ENCODE assay signal across 19 cellular contexts in genomic region chr15:96362001-96362758, GRCh38. TPM values are rescaled to one million over a fixed set of nuclear protein-coding genes. Genes with fewer than 3 reads are reported as not detected.
A peak's percentile ranks its signal among the peaks of the same experiment; 100 is the strongest.
DNase-seq lines count a peak whose midpoint lies in the region; FAIRE-seq and TF ChIP-seq lines count a peak whose summit lies in the region.
"Had no signal": no experiment of that assay in that cellular context is flagged by ENCODE, and none has a peak within 500 bp of the region (broad histone marks: within the 10 kb centered on the region; RNA-seq: fewer than 3 reads in every experiment).

No MANE protein-coding gene starts in this region.

- H3K36me3 Mint-ChIP-seq in activated naive CD4-positive, alpha-beta T cell treated with anti-CD3 and anti-CD28 coated beads, Interleukin-2, amount 10 ng/mL, durations not matched to agents 7 days and 5 days = peaks cover 3% of the 10 kb centered on the region
- no peaks in the 10 kb centered on the region for H3K36me3 Mint-ChIP-seq in glutamatergic neuron (ENCODE audit: unreplicated experiment)

- no peak for FAIRE-seq in HTR-8/SVneo (lab: Jason Lieb, UNC)

- peaks cover 13% of the 10 kb centered on the region for H3K4me1 Mint-ChIP-seq in activated naive CD4-positive, alpha-beta T cell treated with anti-CD3 and anti-CD28 coated beads, Interleukin-2, amount 10 ng/mL, durations not matched to agents 7 days and 5 days
- H3K4me1 Mint-ChIP-seq in glutamatergic neuron (ENCODE audit: low read depth, unreplicated experiment) = peaks cover 6% of the 10 kb centered on the region

- peak overlapping the region; percentile 22 for H3K27ac Mint-ChIP-seq in activated naive CD4-positive, alpha-beta T cell treated with anti-CD3 and anti-CD28 coated beads, Interleukin-2, amount 10 ng/mL, durations not matched to agents 7 days and 5 days
- no peak overlapping the region for H3K27ac Mint-ChIP-seq in glutamatergic neuron (ENCODE audit: unreplicated experiment)
- H3K27ac Mint-ChIP-seq: CD4-positive, CD25-positive, alpha-beta regulatory T cell had no signal

- no peaks in the 10 kb centered on the region for H3K36me3 ChIP-seq in stomach smooth muscle (ENCODE audit: control insufficient read depth in 2 of 2, insufficient read depth in 2 of 2, low read length in 2 of 2)
- H3K36me3 ChIP-seq: ascending aorta, esophagus squamous epithelium, right atrium auricular region, SJCRH30 had no signal

- peaks cover 5% of the 10 kb centered on the region for H3K9me3 Mint-ChIP-seq in activated naive CD4-positive, alpha-beta T cell treated with anti-CD3 and anti-CD28 coated beads, Interleukin-2, amount 10 ng/mL, durations not matched to agents 7 days and 5 days
- H3K9me3 Mint-ChIP-seq in glutamatergic neuron (ENCODE audit: unreplicated experiment) = peaks cover 5% of the 10 kb centered on the region

- no peak overlapping the region for H3K4me3 Mint-ChIP-seq in activated naive CD4-positive, alpha-beta T cell treated with anti-CD3 and anti-CD28 coated beads, Interleukin-2, amount 10 ng/mL, durations not matched to agents 7 days and 5 days
- H3K4me3 Mint-ChIP-seq in glutamatergic neuron (ENCODE audit: unreplicated experiment) = peak overlapping the region; percentile 7

- no peak for DNase-seq in activated naive CD4-positive, alpha-beta T cell treated with anti-CD3 and anti-CD28 coated beads, Interleukin-2, amount 10 ng/mL, durations not matched to agents 7 days and 5 days
- no peak for DNase-seq in activated naive CD4-positive, alpha-beta T cell treated with anti-CD3 and anti-CD28 coated beads, Interleukin-2, amount 50 U/mL, for 16 hours
- DNase-seq in NCI-H1048 (lab: John Stamatoyannopoulos, UW) (peak; percentile 82), glutamatergic neuron (no peak), GDM1 (lab: John Stamatoyannopoulos, UW) (no peak), HTR-8/SVneo (ENCODE audit: insufficient read length, low spot score) (no peak), NCI-H524 (lab: John Stamatoyannopoulos, UW) (no peak)
- DNase-seq: activated CD4-positive, alpha-beta T cell treated with anti-CD3 and anti-CD28 coated beads for 1 hour; activated CD8-positive, alpha-beta memory T cell treated with anti-CD3 and anti-CD28 coated beads, Interleukin-2, amount 50 U/mL, for 48 hours; CD4-positive, CD25-positive, alpha-beta regulatory T cell; effector memory CD4-positive, alpha-beta T cell; esophagus squamous epithelium; NCI-H1105; NCI-H2081; nucleus accumbens; SJCRH30 had no signal

- H3K9ac ChIP-seq in stomach smooth muscle (ENCODE audit: low read length in 2 of 2) = peak overlapping the region; percentile 70 to 86

- peak overlapping the region; percentile 98 for H3K27ac ChIP-seq in stomach smooth muscle (ENCODE audit: low read length)
- H3K27ac ChIP-seq: ascending aorta, right atrium auricular region, SJCRH30 had no signal

- peak overlapping the region; percentile 57 to 81 for H3K4me3 ChIP-seq in stomach smooth muscle (ENCODE audit: low read length in 2 of 2)
- H3K4me3 ChIP-seq: ascending aorta, SJCRH30 had no signal

- TF ChIP-seq CTCF in glutamatergic neuron (IDR thresholded peaks at IDR 0.05; ENCODE audit: partially characterized antibody, unreplicated experiment) = no peak

- CTCF ChIA-PET in activated naive CD4-positive, alpha-beta T cell treated with anti-CD3 and anti-CD28 coated beads, Interleukin-2, amount 10 ng/mL, durations not matched to agents 7 days and 5 days (lab: Charles Lee) = interaction anchor here (0.6 to 1.5 kb wide), 2 partner anchors 8 to 15 kb away, joined by 3 read pairs; no protein-coding TSS in a partner anchor

- no peaks in the 10 kb centered on the region for H3K27me3 Mint-ChIP-seq in activated naive CD4-positive, alpha-beta T cell treated with anti-CD3 and anti-CD28 coated beads, Interleukin-2, amount 10 ng/mL, durations not matched to agents 7 days and 5 days
- peaks cover 38% of the 10 kb centered on the region for H3K27me3 Mint-ChIP-seq in glutamatergic neuron (ENCODE audit: unreplicated experiment)

- H3K9me3 ChIP-seq in stomach smooth muscle (ENCODE audit: control insufficient read depth in 2 of 2, low read length in 2 of 2) = no peaks in the 10 kb centered on the region
- H3K9me3 ChIP-seq: ascending aorta, esophagus squamous epithelium, right atrium auricular region, SJCRH30 had no signal

- peaks cover 33% of the 10 kb centered on the region for H3K4me1 ChIP-seq in stomach smooth muscle (ENCODE audit: control insufficient read depth, insufficient read depth, low read length)
- H3K4me1 ChIP-seq: SJCRH30 had no signal

- no peaks in the 10 kb centered on the region for H3K27me3 ChIP-seq in stomach smooth muscle (ENCODE audit: control insufficient read depth in 1 of 2, insufficient read depth in 2 of 2, low read length in 2 of 2)
- H3K27me3 ChIP-seq: SJCRH30 had no signal

RNA-seq across cellular contexts. Expression of gene NR2F2, which starts 31.7 kb away (rescaled TPM):
- total RNA-seq in glutamatergic neuron (ENCODE audit: unreplicated experiment) = 1.9 TPM
- total RNA-seq: CD4-positive, CD25-positive, alpha-beta regulatory T cell had no signal
